23 cellular contexts compared by ENCODE assay signal in the genomic region with DNA sequence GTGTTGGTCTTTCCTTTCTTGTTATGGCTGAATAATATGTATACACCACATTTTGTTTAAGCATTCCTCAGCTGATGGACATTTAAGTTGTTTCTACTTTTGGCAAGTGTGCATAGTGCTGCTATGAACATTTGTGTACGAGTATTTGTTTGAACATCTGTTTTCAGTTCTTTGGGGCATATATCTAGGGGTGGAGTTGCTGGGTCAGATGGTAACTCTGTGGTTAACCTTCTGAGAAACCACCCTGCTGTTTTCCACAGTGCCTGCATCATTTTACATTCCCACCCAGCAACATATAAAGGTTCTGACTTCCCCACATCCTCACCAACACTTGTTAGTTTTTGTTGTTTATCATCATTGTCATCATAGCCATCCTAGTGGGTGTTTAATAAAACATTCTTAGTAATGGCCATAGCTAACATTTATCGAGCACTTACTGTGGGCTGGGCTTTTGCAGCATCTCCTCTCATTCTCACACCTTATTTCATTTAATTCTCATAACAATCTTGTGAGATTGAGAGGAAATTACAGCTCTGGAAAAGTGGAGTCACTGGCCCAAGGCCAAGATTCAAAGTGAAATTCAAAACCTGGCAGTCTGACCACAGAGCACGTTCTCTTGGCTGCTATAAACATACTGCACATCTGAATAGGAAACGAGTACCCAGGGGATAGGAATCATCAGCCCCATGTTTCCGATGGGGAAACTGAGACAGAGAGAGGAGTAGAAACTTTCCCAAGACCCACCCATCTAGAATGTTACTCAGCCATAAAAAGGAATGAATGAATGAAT.
DNase-seq lines count a peak whose midpoint lies in the region; ATAC-seq, FAIRE-seq and TF ChIP-seq lines count a peak whose summit lies in the region.
"Had no signal": no experiment of that assay in that cellular context is flagged by ENCODE, and none has a peak within 500 bp of the region (broad histone marks: within the 10 kb centered on the region; RNA-seq: fewer than 3 reads in every experiment).

No MANE protein-coding gene starts in this region.

- H3K79me2 ChIP-seq in astrocyte (ENCODE audit: insufficient read depth, low read length) = no peaks in the 10 kb centered on the region

- WGBS in esophagus muscularis mucosa = 51% methylated on average over 5 of the region's 5 CpGs

- no peak for FAIRE-seq in astrocyte (lab: Jason Lieb, UNC)

- TF ChIP-seq EP300 in esophagus muscularis mucosa (IDR thresholded peaks at IDR 0.05) = no peak

- H3K36me3 ChIP-seq in astrocyte (ENCODE audit: insufficient read depth, low read length) (no peaks in the 10 kb centered on the region), esophagus muscularis mucosa (no peaks in the 10 kb centered on the region)

- H3K27me3 ChIP-seq in astrocyte (ENCODE audit: insufficient read depth, low read length) (no peaks in the 10 kb centered on the region), esophagus muscularis mucosa (peaks cover 0 to 38% (median 2%) of the 10 kb centered on the region in 4 donors)

- no peak for TF ChIP-seq POLR2A in esophagus muscularis mucosa (IDR thresholded peaks at IDR 0.05; ENCODE audit: low read depth)

- H3K9ac ChIP-seq in astrocyte (ENCODE audit: low read length) = no peak overlapping the region

- TF ChIP-seq CTCF in astrocyte (IDR thresholded peaks at IDR 0.05; ENCODE audit: insufficient read depth, low read depth, low read length) (no peak), esophagus muscularis mucosa (IDR thresholded peaks at IDR 0.05) (no peak)

- no peak overlapping the region for H3K4me3 ChIP-seq in astrocyte (ENCODE audit: insufficient read depth, low read depth, low read length)
- no peak overlapping the region for H3K4me3 ChIP-seq in esophagus muscularis mucosa

- no peaks in the 10 kb centered on the region for H3K36me3 Mint-ChIP-seq in astrocyte (ENCODE audit: low read depth, unreplicated experiment)
- H3K36me3 Mint-ChIP-seq: IgD-negative memory B cell; mesothelial cell of epicardium; natural killer cell treated with Interleukin-12 subunit alpha and Interleukin-12 subunit beta and Interleukin-15 and Interleukin-18, amount 100 ng/mL, for 72 hours had no signal

- no peaks in the 10 kb centered on the region for H4K20me1 ChIP-seq in astrocyte (ENCODE audit: insufficient read depth, low read length)

- H3K9me3 ChIP-seq in astrocyte (ENCODE audit: insufficient read depth, low read depth, low read length) (no peaks in the 10 kb centered on the region), esophagus muscularis mucosa (no peaks in the 10 kb centered on the region)

- H3K4me1 ChIP-seq in astrocyte (ENCODE audit: insufficient read depth, low read length) (no peaks in the 10 kb centered on the region), esophagus muscularis mucosa (no peaks in the 10 kb centered on the region)

- intact Hi-C loops in esophagus muscularis mucosa (cut with DNase I) = no loop called here

- no peak overlapping the region for H3K27ac Mint-ChIP-seq in astrocyte (ENCODE audit: unreplicated experiment)
- H3K27ac Mint-ChIP-seq: mesothelial cell of epicardium; natural killer cell treated with Interleukin-12 subunit alpha and Interleukin-12 subunit beta and Interleukin-15 and Interleukin-18, amount 100 ng/mL, for 72 hours; progenitor cell of endocrine pancreas; stimulated activated naive CD8-positive, alpha-beta T cell treated with anti-CD3 and anti-CD28 coated beads, Interleukin-15, Interleukin-2, amounts not matched to agents 100 ng/mL and 50 ng/mL, for 24 hours had no signal

- H3K27me3 Mint-ChIP-seq in astrocyte (ENCODE audit: low read depth, unreplicated experiment) = peaks cover 11% of the 10 kb centered on the region
- H3K27me3 Mint-ChIP-seq: IgD-negative memory B cell had no signal

- H3K4me3 Mint-ChIP-seq in astrocyte (ENCODE audit: unreplicated experiment) = no peak overlapping the region
- H3K4me3 Mint-ChIP-seq: IgD-negative memory B cell; mesothelial cell of epicardium; natural killer cell treated with Interleukin-12 subunit alpha and Interleukin-12 subunit beta and Interleukin-15 and Interleukin-18, amount 100 ng/mL, for 72 hours; stimulated activated naive CD8-positive, alpha-beta T cell treated with anti-CD3 and anti-CD28 coated beads, Interleukin-15, Interleukin-2, amounts not matched to agents 100 ng/mL and 50 ng/mL, for 24 hours had no signal

- peaks cover 11% of the 10 kb centered on the region for H3K4me1 Mint-ChIP-seq in astrocyte (ENCODE audit: low read depth, unreplicated experiment)
- H3K4me1 Mint-ChIP-seq: IgD-negative memory B cell, mesothelial cell of epicardium had no signal

- no peaks in the 10 kb centered on the region for H3K9me3 Mint-ChIP-seq in astrocyte (ENCODE audit: unreplicated experiment)
- H3K9me3 Mint-ChIP-seq: mesothelial cell of epicardium; natural killer cell treated with Interleukin-12 subunit alpha and Interleukin-12 subunit beta and Interleukin-15 and Interleukin-18, amount 100 ng/mL, for 72 hours; stimulated activated naive CD8-positive, alpha-beta T cell treated with anti-CD3 and anti-CD28 coated beads, Interleukin-15, Interleukin-2, amounts not matched to agents 100 ng/mL and 50 ng/mL, for 24 hours had no signal

- H3K4me2 ChIP-seq in astrocyte (ENCODE audit: low read length) = no peak overlapping the region

- no peak overlapping the region for H2AFZ ChIP-seq in astrocyte (ENCODE audit: low read depth, low read length)

- H3K27ac ChIP-seq in astrocyte (ENCODE audit: low read depth, low read length) = no peak overlapping the region
- H3K27ac ChIP-seq in esophagus muscularis mucosa (replicated peaks in 1 of 4) = no peak overlapping the region

- DNase-seq in DMS153 treated with DMSO at 0.1 percent for 48 hours (lab: John Stamatoyannopoulos, UW; ENCODE audit: unreplicated experiment) = peak; percentile 1
- DNase-seq in DMS153 (lab: John Stamatoyannopoulos, UW) = no peak
- DNase-seq in stimulated activated CD4-positive, alpha-beta T cell treated with anti-CD3 and anti-CD28 coated beads, Interleukin-15, amount 100 ng/mL, for 24 hours = peak; percentile 3
- DNase-seq in stimulated activated CD4-positive, alpha-beta T cell treated with anti-CD3 and anti-CD28 coated beads, Interleukin-12 subunit alpha, Interleukin-12 subunit beta, amount 100 ng/mL, for 4 hours = no peak
- DNase-seq in astrocyte (ENCODE audit: low read depth) = peak; percentile 0
- DNase-seq in esophagus muscularis mucosa (ENCODE audit: extremely low spot score) = no peak
- no peak for DNase-seq in GM19238 (ENCODE audit: insufficient read length, low spot score)
- DNase-seq: 8988T; activated CD4-positive, CD25-positive, alpha-beta regulatory T cell treated with anti-CD3 and anti-CD28 coated beads, Interleukin-2, amount 50 U/mL, for 72 hours; activated CD8-positive, alpha-beta memory T cell treated with anti-CD3 and anti-CD28 coated beads, Interleukin-2, amount 50 U/mL, for 4 hours; activated effector memory CD4-positive, alpha-beta T cell treated with Interleukin-2 at 50 U/mL for 16 hours; Calu3; caudate nucleus; NCI-H1930; stimulated activated CD4-positive, alpha-beta T cell treated with anti-CD3 and anti-CD28 coated beads, Interleukin-2, amount 100 ng/mL, for 24 hours; trophoblast cell had no signal

- no peak for ATAC-seq in GM21528 (IDR thresholded peaks at IDR 0.05; ENCODE audit: low FRiP score, unreplicated experiment)
- ATAC-seq: SK-N-SH treated with all-trans-retinoic acid at 6 μM for 48 hours had no signal

Comparison
In these comparisons a context has a peak if more than half of its experiments do, and no peak if none do; other contexts are left out.
1. DNase-seq: peak in DMS153 treated with DMSO at 0.1 percent for 48 hours (single experiment), stimulated activated CD4-positive, alpha-beta T cell treated with anti-CD3 and anti-CD28 coated beads, Interleukin-15, amount 100 ng/mL, for 24 hours (single experiment) and astrocyte (single experiment); none in DMS153 (single experiment), stimulated activated CD4-positive, alpha-beta T cell treated with anti-CD3 and anti-CD28 coated beads, Interleukin-12 subunit alpha, Interleukin-12 subunit beta, amount 100 ng/mL, for 4 hours (single experiment), esophagus muscularis mucosa (single experiment) and GM19238 (single experiment).